In the genomic region with DNA sequence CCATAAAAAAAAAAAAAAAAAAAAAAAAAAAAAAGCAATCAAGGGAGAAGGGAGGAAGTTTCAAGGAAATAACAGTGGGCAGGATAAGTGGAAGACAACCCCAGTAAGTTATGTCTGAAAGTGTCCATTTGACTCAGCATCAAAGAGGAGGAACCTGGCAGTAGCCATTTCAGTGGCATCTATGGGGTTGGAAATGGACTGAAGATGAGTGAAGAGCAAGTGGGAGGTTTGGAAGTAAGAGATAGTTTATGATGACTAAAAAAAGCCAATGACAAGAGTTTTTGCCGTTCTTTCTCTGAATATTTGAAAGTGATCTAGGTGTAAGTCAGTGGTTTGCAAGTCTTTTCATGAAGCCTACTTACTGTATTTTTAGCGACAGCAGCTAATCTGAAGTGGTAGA, we compare ENCODE assay signal across 17 cellular contexts. TPM values are rescaled to one million over a fixed set of nuclear protein-coding genes. Genes with fewer than 3 reads are reported as not detected.
DNase-seq lines count a peak whose midpoint lies in the region; ATAC-seq, FAIRE-seq and TF ChIP-seq lines count a peak whose summit lies in the region.
"Had no signal": no experiment of that assay in that cellular context is flagged by ENCODE, and none has a peak within 500 bp of the region (broad histone marks: within the 10 kb centered on the region; RNA-seq: fewer than 3 reads in every experiment).

No MANE protein-coding gene starts in this region.

- no peaks in the 10 kb centered on the region for H3K36me3 ChIP-seq in kidney (ENCODE audit: control insufficient read depth in 1 of 2, insufficient read depth in 2 of 2, low read length in 2 of 2)
- H3K36me3 ChIP-seq: BLaER1 treated with 17β-estradiol and CSF1 and Interleukin-3, amounts not matched to agents 10 nM and 100 nM had no signal

- TF ChIP-seq POLR2A in lower leg skin (IDR thresholded peaks at IDR 0.05) = no peak

- H3K27ac ChIP-seq in kidney (ENCODE audit: low read depth in 2 of 2, low read length in 2 of 2) = no peak overlapping the region
- H3K27ac ChIP-seq: BLaER1 treated with 17β-estradiol and CSF1 and Interleukin-3, amounts not matched to agents 10 nM and 100 nM had no signal

- TF ChIP-seq CTCF in progenitor cell of endocrine pancreas (IDR thresholded peaks at IDR 0.05; ENCODE audit: unreplicated experiment) = no peak
- TF ChIP-seq CTCF in kidney (IDR thresholded peaks at IDR 0.05; ENCODE audit: borderline replicate concordance, extremely low read depth, insufficient read depth) = no peak
- TF ChIP-seq CTCF in lower leg skin (IDR thresholded peaks at IDR 0.05) = no peak

- intact Hi-C loops in kidney (cut with DNase I) = no loop called here
- intact Hi-C loops in lower leg skin (cut with DNase I; ENCODE audit: low total_unique reads) = no loop called here

- H3K27ac Mint-ChIP-seq in activated T-cell treated with anti-CD3 and anti-CD28 coated beads, Interleukin-2, amount 50 U/mL, for 24 hours = peak overlapping the region; percentile 48
- H3K27ac Mint-ChIP-seq in stimulated activated naive CD8-positive, alpha-beta T cell treated with anti-CD3 and anti-CD28 coated beads, Interleukin-15, Interleukin-2, amounts not matched to agents 100 ng/mL and 50 ng/mL, for 24 hours = peak overlapping the region; percentile 45
- H3K27ac Mint-ChIP-seq in stimulated activated naive CD8-positive, alpha-beta T cell treated with anti-CD3 and anti-CD28 coated beads, Interleukin-15, amount 100 ng/mL, for 72 hours = no peak overlapping the region
- H3K27ac Mint-ChIP-seq in activated T-helper 17 cell treated with anti-CD3 and anti-CD28 coated beads, Interleukin-2, amount 50 U/mL, for 72 hours = no peak overlapping the region
- H3K27ac Mint-ChIP-seq in progenitor cell of endocrine pancreas = peak overlapping the region; percentile 17
- H3K27ac Mint-ChIP-seq: B cell; CD8-positive, alpha-beta T cell had no signal

- 81 to 94% methylated on average over 2 of the region's 2 CpGs for WGBS in lower leg skin, 2 donors

- H3K9ac ChIP-seq in kidney (ENCODE audit: low read length in 2 of 2) = no peak overlapping the region
- H3K9ac ChIP-seq: BLaER1 treated with 17β-estradiol and CSF1 and Interleukin-3, amounts not matched to agents 10 nM and 100 nM had no signal

- no peaks in the 10 kb centered on the region for H3K9me3 Mint-ChIP-seq in activated T-cell treated with anti-CD3 and anti-CD28 coated beads, Interleukin-2, amount 50 U/mL, for 24 hours
- no peaks in the 10 kb centered on the region for H3K9me3 Mint-ChIP-seq in stimulated activated naive CD8-positive, alpha-beta T cell treated with anti-CD3 and anti-CD28 coated beads, Interleukin-15, Interleukin-2, amounts not matched to agents 100 ng/mL and 50 ng/mL, for 24 hours
- no peaks in the 10 kb centered on the region for H3K9me3 Mint-ChIP-seq in stimulated activated naive CD8-positive, alpha-beta T cell treated with anti-CD3 and anti-CD28 coated beads, Interleukin-15, amount 100 ng/mL, for 72 hours
- H3K9me3 Mint-ChIP-seq in activated T-helper 17 cell treated with anti-CD3 and anti-CD28 coated beads, Interleukin-2, amount 50 U/mL, for 72 hours = no peaks in the 10 kb centered on the region
- no peaks in the 10 kb centered on the region for H3K9me3 Mint-ChIP-seq in progenitor cell of endocrine pancreas (ENCODE audit: low read depth)
- H3K9me3 Mint-ChIP-seq: CD8-positive, alpha-beta T cell had no signal

- no peak for ATAC-seq in stimulated activated naive CD8-positive, alpha-beta T cell treated with anti-CD3 and anti-CD28 coated beads, Interleukin-15, amount 100 ng/mL, for 72 hours
- ATAC-seq in activated T-helper 17 cell treated with anti-CD3 and anti-CD28 coated beads, Interleukin-2, amount 50 U/mL, for 72 hours (replicated peaks) = peak; percentile 80
- ATAC-seq: CD8-positive, alpha-beta T cell had no signal

- no peaks in the 10 kb centered on the region for H3K4me1 ChIP-seq in kidney (ENCODE audit: control insufficient read depth in 1 of 2, insufficient read depth in 1 of 2, low read depth in 1 of 2, low read length in 2 of 2)
- H3K4me1 ChIP-seq: BLaER1 treated with 17β-estradiol and CSF1 and Interleukin-3, amounts not matched to agents 10 nM and 100 nM had no signal

- peaks cover 15% of the 10 kb centered on the region for H3K4me1 Mint-ChIP-seq in activated T-cell treated with anti-CD3 and anti-CD28 coated beads, Interleukin-2, amount 50 U/mL, for 24 hours (ENCODE audit: low read depth)
- H3K4me1 Mint-ChIP-seq in stimulated activated naive CD8-positive, alpha-beta T cell treated with anti-CD3 and anti-CD28 coated beads, Interleukin-15, Interleukin-2, amounts not matched to agents 100 ng/mL and 50 ng/mL, for 24 hours (ENCODE audit: low read depth) = peaks cover 16% of the 10 kb centered on the region
- no peaks in the 10 kb centered on the region for H3K4me1 Mint-ChIP-seq in stimulated activated naive CD8-positive, alpha-beta T cell treated with anti-CD3 and anti-CD28 coated beads, Interleukin-15, amount 100 ng/mL, for 72 hours
- peaks cover 5% of the 10 kb centered on the region for H3K4me1 Mint-ChIP-seq in activated T-helper 17 cell treated with anti-CD3 and anti-CD28 coated beads, Interleukin-2, amount 50 U/mL, for 72 hours
- peaks cover 14% of the 10 kb centered on the region for H3K4me1 Mint-ChIP-seq in progenitor cell of endocrine pancreas (ENCODE audit: low read depth)
- H3K4me1 Mint-ChIP-seq: B cell had no signal

- no peak overlapping the region for H3K4me3 ChIP-seq in kidney (ENCODE audit: low read length in 2 of 2)
- H3K4me3 ChIP-seq in lower leg skin (ENCODE audit: low read depth, poor library complexity, severe bottlenecking) = no peak overlapping the region
- H3K4me3 ChIP-seq: BLaER1 treated with 17β-estradiol and CSF1 and Interleukin-3, amounts not matched to agents 10 nM and 100 nM had no signal

- no peak for FAIRE-seq in kidney (lab: Jason Lieb, UNC)

- peaks cover 2% of the 10 kb centered on the region for H3K36me3 Mint-ChIP-seq in activated T-cell treated with anti-CD3 and anti-CD28 coated beads, Interleukin-2, amount 50 U/mL, for 24 hours (ENCODE audit: low read depth)
- H3K36me3 Mint-ChIP-seq in stimulated activated naive CD8-positive, alpha-beta T cell treated with anti-CD3 and anti-CD28 coated beads, Interleukin-15, Interleukin-2, amounts not matched to agents 100 ng/mL and 50 ng/mL, for 24 hours (ENCODE audit: low read depth) = no peaks in the 10 kb centered on the region
- H3K36me3 Mint-ChIP-seq in activated T-helper 17 cell treated with anti-CD3 and anti-CD28 coated beads, Interleukin-2, amount 50 U/mL, for 72 hours (ENCODE audit: low read depth) = no peaks in the 10 kb centered on the region
- H3K36me3 Mint-ChIP-seq in progenitor cell of endocrine pancreas (ENCODE audit: insufficient read depth) = no peaks in the 10 kb centered on the region

- no peaks in the 10 kb centered on the region for H3K9me3 ChIP-seq in kidney (ENCODE audit: control insufficient read depth in 1 of 2, low read length in 2 of 2)
- H3K9me3 ChIP-seq: BLaER1 treated with 17β-estradiol and CSF1 and Interleukin-3, amounts not matched to agents 10 nM and 100 nM had no signal

- no peaks in the 10 kb centered on the region for H3K27me3 Mint-ChIP-seq in activated T-cell treated with anti-CD3 and anti-CD28 coated beads, Interleukin-2, amount 50 U/mL, for 24 hours
- no peaks in the 10 kb centered on the region for H3K27me3 Mint-ChIP-seq in stimulated activated naive CD8-positive, alpha-beta T cell treated with anti-CD3 and anti-CD28 coated beads, Interleukin-15, Interleukin-2, amounts not matched to agents 100 ng/mL and 50 ng/mL, for 24 hours
- no peaks in the 10 kb centered on the region for H3K27me3 Mint-ChIP-seq in stimulated activated naive CD8-positive, alpha-beta T cell treated with anti-CD3 and anti-CD28 coated beads, Interleukin-15, amount 100 ng/mL, for 72 hours
- no peaks in the 10 kb centered on the region for H3K27me3 Mint-ChIP-seq in activated T-helper 17 cell treated with anti-CD3 and anti-CD28 coated beads, Interleukin-2, amount 50 U/mL, for 72 hours
- no peaks in the 10 kb centered on the region for H3K27me3 Mint-ChIP-seq in progenitor cell of endocrine pancreas
- H3K27me3 Mint-ChIP-seq: B cell had no signal

- no peak overlapping the region for H3K4me3 Mint-ChIP-seq in activated T-cell treated with anti-CD3 and anti-CD28 coated beads, Interleukin-2, amount 50 U/mL, for 24 hours
- no peak overlapping the region for H3K4me3 Mint-ChIP-seq in stimulated activated naive CD8-positive, alpha-beta T cell treated with anti-CD3 and anti-CD28 coated beads, Interleukin-15, Interleukin-2, amounts not matched to agents 100 ng/mL and 50 ng/mL, for 24 hours
- no peak overlapping the region for H3K4me3 Mint-ChIP-seq in stimulated activated naive CD8-positive, alpha-beta T cell treated with anti-CD3 and anti-CD28 coated beads, Interleukin-15, amount 100 ng/mL, for 72 hours
- no peak overlapping the region for H3K4me3 Mint-ChIP-seq in activated T-helper 17 cell treated with anti-CD3 and anti-CD28 coated beads, Interleukin-2, amount 50 U/mL, for 72 hours
- H3K4me3 Mint-ChIP-seq in progenitor cell of endocrine pancreas (ENCODE audit: low read depth) = no peak overlapping the region
- H3K4me3 Mint-ChIP-seq: B cell; CD8-positive, alpha-beta T cell had no signal

- DNase-seq in activated T-cell treated with anti-CD3 and anti-CD28 coated beads, Interleukin-2, amount 50 U/mL, for 24 hours = no peak
- no peak for DNase-seq in activated T-cell treated with anti-CD3 and anti-CD28 coated beads, Interleukin-2, amount 50 U/mL, for 48 hours
- DNase-seq in stimulated activated naive CD8-positive, alpha-beta T cell treated with anti-CD3 and anti-CD28 coated beads, Interleukin-15, amount 100 ng/mL, for 72 hours = no peak
- DNase-seq in progenitor cell of endocrine pancreas (ENCODE audit: low spot score, unreplicated experiment) (no peak), kidney (no peak), lower leg skin (ENCODE audit: low spot score in 2 of 2) (no peak)
- DNase-seq: Calu3; CD8-positive, alpha-beta T cell; DMS79 treated with DMSO at 0.1 percent for 48 hours; GF-D8; GOT3; H7; IMR-90 had no signal

RNA-seq across cellular contexts. Expression of gene SELENOI, which starts 9.2 kb away (rescaled TPM):
- total RNA-seq in activated T-helper 17 cell treated with anti-CD3 and anti-CD28 coated beads, Interleukin-2, amount 50 U/mL, for 72 hours = 10 to 100 TPM; 21.0 to 44.5 TPM
- total RNA-seq in progenitor cell of endocrine pancreas (43.8 and 46.2 TPM in 2 replicates), kidney (23.7 TPM), lower leg skin (10 to 100 TPM; 24.7 to 34.3 (median 29.2) TPM)
- 5.3 TPM for polyA plus RNA-seq in kidney (ENCODE audit: insufficient read depth, low read depth, low replicate concordance)

RNA-seq across cellular contexts. Expression of gene ADGRF3, which starts 9.9 kb away (rescaled TPM):
- 1 to 10 TPM; 1.4 to 3.0 TPM for total RNA-seq in activated T-helper 17 cell treated with anti-CD3 and anti-CD28 coated beads, Interleukin-2, amount 50 U/mL, for 72 hours
- total RNA-seq in progenitor cell of endocrine pancreas (2.0 and 3.8 TPM in 2 replicates), kidney (0.94 TPM), lower leg skin (under 1 TPM in 3 of 4 donors, not detected in 1; 0.05 to 0.25 (median 0.06) TPM)
- polyA plus RNA-seq in kidney (ENCODE audit: insufficient read depth, low read depth, low replicate concordance) = 1.8 TPM
- total RNA-seq: H7, IMR-90 had no signal

Comparison
In these comparisons a context has a peak if more than half of its experiments do, and no peak if none do; other contexts are left out.
1. H3K27ac Mint-ChIP-seq: peak in activated T-cell treated with anti-CD3 and anti-CD28 coated beads, Interleukin-2, amount 50 U/mL, for 24 hours (single experiment), stimulated activated naive CD8-positive, alpha-beta T cell treated with anti-CD3 and anti-CD28 coated beads, Interleukin-15, Interleukin-2, amounts not matched to agents 100 ng/mL and 50 ng/mL, for 24 hours (single experiment) and progenitor cell of endocrine pancreas (single experiment); none in stimulated activated naive CD8-positive, alpha-beta T cell treated with anti-CD3 and anti-CD28 coated beads, Interleukin-15, amount 100 ng/mL, for 72 hours (0 of 2) and activated T-helper 17 cell treated with anti-CD3 and anti-CD28 coated beads, Interleukin-2, amount 50 U/mL, for 72 hours (single experiment).